1 cellular context compared by ENCODE assay signal in the genomic region with DNA sequence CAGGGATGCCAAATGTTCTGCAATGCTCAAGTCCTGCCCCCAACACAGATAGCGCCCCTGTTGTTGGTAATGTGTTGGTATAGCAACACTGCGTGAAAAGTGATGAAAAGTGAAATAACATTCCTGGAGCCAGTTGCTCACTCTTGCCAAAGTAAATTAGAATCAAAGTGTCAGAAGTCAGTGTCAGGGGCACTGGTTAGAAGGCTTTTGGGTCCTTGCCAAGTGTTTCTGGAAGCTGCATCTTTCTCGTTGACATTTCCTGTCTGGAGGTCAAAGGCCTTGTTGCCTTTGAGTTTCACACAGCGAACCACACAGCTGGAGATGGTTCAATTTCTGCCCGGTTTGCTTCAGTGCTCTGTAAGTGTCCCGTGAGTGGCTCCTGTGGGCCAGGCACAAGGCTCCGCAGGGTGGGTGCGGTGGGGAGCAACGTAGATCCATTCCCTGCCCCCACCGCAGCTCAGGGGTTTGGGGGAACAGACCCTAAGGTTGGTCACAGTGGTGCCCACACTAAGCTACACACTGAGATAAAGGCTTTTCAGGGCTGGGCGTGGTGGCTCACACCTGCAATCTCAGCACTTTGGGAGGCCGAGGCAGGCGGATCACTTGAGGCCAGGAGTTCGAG.
TF ChIP-seq lines count a peak whose summit lies in the region.

No MANE protein-coding gene starts in this region.

TF ChIP-seq in IMR-90, 13 proteins besides CTCF, POLR2A, EP300 and RAD21:
- TF ChIP-seq, protein P1, sequence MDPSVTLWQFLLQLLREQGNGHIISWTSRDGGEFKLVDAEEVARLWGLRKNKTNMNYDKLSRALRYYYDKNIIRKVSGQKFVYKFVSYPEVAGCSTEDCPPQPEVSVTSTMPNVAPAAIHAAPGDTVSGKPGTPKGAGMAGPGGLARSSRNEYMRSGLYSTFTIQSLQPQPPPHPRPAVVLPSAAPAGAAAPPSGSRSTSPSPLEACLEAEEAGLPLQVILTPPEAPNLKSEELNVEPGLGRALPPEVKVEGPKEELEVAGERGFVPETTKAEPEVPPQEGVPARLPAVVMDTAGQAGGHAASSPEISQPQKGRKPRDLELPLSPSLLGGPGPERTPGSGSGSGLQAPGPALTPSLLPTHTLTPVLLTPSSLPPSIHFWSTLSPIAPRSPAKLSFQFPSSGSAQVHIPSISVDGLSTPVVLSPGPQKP (IDR thresholded peaks at IDR 0.05; ENCODE audit: borderline replicate concordance, low read depth, low read length) = no peak
- TF ChIP-seq FOS (IDR thresholded peaks at IDR 0.05; ENCODE audit: low read depth, low read length) (no peak), RCOR1 (IDR thresholded peaks at IDR 0.05; ENCODE audit: insufficient replicate concordance, low read length) (no peak), RFX5 (IDR thresholded peaks at IDR 0.05; ENCODE audit: low read depth, low read length) (no peak), MAFK (IDR thresholded peaks at IDR 0.05; ENCODE audit: low read depth, low read length) (no peak), MAZ (IDR thresholded peaks at IDR 0.05; ENCODE audit: borderline replicate concordance, low read depth, low read length) (no peak), NFE2L2 (IDR thresholded peaks at IDR 0.05; ENCODE audit: low read depth, low read length) (no peak), CHD1 (IDR thresholded peaks at IDR 0.05; ENCODE audit: low read depth, low read length) (no peak), SMC3 (IDR thresholded peaks at IDR 0.05; ENCODE audit: low read depth, low read length) (no peak), CEBPB (IDR thresholded peaks at IDR 0.05; ENCODE audit: low read depth, low read length) (no peak), BHLHE40 (IDR thresholded peaks at IDR 0.05; ENCODE audit: low read depth, low read length) (no peak), MXI1 (IDR thresholded peaks at IDR 0.05; ENCODE audit: borderline replicate concordance, low read depth, low read length) (no peak)
- TF ChIP-seq, protein P2, sequence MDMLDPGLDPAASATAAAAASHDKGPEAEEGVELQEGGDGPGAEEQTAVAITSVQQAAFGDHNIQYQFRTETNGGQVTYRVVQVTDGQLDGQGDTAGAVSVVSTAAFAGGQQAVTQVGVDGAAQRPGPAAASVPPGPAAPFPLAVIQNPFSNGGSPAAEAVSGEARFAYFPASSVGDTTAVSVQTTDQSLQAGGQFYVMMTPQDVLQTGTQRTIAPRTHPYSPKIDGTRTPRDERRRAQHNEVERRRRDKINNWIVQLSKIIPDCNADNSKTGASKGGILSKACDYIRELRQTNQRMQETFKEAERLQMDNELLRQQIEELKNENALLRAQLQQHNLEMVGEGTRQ (IDR thresholded peaks at IDR 0.05; ENCODE audit: low read depth, low read length) = no peak
